Comparison of ENCODE assay signal across 23 cellular contexts in genomic region chr5:6961123-6961522, GRCh38.
"Had no signal": no experiment of that assay in that cellular context is flagged by ENCODE, and none has a peak within 500 bp of the region (broad histone marks: within the 10 kb centered on the region; RNA-seq: fewer than 3 reads in every experiment).

No MANE protein-coding gene starts in this region.

- H3K4me3 ChIP-seq: MG63 had no signal

- H3K36me3 ChIP-seq: MG63 had no signal

- H3K27ac ChIP-seq: RWPE1 had no signal

- H3K27me3 ChIP-seq: MG63 had no signal

- FAIRE-seq: RCC 7860 had no signal

- H3K9ac ChIP-seq: SK-N-SH had no signal

- DNase-seq: Karpas-422, KG1, MG63, NCI-H1092, NCI-H1105 treated with DMSO at 0.1 percent for 48 hours, NCI-H1417 treated with DMSO at 0.1 percent for 48 hours, NCI-H146, NCI-H1694 treated with DMSO at 0.1 percent for 48 hours, NCI-H1930, NCI-H2081, NCI-H2107, NCI-H2171, NCI-H226, NCI-H446, NCI-H510A, NCI-H524 treated with DMSO at 0.1 percent for 48 hours, NCI-H69, NCI-H774, SHP77, SK-N-SH, SW 1271 had no signal

- H3K9me3 ChIP-seq: MG63, SK-N-SH had no signal

- H3K4me2 ChIP-seq: SK-N-SH had no signal
